1 cellular context compared by ENCODE assay signal in the genomic region with DNA sequence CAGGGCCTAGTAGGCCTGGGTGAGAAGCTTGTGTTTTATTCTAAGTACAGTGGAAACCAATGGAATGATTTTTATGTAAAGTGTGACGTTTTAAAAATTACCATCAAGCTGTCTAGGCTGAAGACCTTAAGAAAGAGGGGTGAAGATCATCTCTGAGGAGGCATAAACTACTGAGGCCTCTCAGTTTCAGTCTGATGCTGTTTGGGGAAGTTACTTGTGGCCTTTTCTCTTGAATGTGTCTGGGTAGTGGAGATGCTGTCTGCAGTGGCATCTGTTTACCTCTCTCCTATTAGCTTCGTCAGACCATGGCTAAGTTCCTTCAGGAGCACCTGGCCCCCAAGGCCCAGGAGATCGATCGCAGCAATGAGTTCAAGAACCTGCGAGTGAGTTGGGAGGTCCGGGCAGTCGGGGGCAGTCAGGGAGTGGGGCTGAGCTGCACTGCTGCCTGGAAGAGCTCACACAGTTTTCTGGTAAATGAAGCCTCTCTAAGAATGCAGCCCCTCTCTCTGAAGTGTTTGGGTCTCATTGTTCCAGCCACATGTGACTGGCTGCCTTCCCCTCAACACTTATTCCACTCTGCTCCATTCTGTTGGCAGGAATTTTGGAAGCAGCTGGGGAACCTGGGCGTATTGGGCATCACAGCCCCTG.
TF ChIP-seq lines count a peak whose summit lies in the region.

No MANE protein-coding gene starts in this region.

TF ChIP-seq in GM23338, 12 proteins besides CTCF, POLR2A, EP300 and RAD21 (continued from another document):
- TF ChIP-seq, protein P1, sequence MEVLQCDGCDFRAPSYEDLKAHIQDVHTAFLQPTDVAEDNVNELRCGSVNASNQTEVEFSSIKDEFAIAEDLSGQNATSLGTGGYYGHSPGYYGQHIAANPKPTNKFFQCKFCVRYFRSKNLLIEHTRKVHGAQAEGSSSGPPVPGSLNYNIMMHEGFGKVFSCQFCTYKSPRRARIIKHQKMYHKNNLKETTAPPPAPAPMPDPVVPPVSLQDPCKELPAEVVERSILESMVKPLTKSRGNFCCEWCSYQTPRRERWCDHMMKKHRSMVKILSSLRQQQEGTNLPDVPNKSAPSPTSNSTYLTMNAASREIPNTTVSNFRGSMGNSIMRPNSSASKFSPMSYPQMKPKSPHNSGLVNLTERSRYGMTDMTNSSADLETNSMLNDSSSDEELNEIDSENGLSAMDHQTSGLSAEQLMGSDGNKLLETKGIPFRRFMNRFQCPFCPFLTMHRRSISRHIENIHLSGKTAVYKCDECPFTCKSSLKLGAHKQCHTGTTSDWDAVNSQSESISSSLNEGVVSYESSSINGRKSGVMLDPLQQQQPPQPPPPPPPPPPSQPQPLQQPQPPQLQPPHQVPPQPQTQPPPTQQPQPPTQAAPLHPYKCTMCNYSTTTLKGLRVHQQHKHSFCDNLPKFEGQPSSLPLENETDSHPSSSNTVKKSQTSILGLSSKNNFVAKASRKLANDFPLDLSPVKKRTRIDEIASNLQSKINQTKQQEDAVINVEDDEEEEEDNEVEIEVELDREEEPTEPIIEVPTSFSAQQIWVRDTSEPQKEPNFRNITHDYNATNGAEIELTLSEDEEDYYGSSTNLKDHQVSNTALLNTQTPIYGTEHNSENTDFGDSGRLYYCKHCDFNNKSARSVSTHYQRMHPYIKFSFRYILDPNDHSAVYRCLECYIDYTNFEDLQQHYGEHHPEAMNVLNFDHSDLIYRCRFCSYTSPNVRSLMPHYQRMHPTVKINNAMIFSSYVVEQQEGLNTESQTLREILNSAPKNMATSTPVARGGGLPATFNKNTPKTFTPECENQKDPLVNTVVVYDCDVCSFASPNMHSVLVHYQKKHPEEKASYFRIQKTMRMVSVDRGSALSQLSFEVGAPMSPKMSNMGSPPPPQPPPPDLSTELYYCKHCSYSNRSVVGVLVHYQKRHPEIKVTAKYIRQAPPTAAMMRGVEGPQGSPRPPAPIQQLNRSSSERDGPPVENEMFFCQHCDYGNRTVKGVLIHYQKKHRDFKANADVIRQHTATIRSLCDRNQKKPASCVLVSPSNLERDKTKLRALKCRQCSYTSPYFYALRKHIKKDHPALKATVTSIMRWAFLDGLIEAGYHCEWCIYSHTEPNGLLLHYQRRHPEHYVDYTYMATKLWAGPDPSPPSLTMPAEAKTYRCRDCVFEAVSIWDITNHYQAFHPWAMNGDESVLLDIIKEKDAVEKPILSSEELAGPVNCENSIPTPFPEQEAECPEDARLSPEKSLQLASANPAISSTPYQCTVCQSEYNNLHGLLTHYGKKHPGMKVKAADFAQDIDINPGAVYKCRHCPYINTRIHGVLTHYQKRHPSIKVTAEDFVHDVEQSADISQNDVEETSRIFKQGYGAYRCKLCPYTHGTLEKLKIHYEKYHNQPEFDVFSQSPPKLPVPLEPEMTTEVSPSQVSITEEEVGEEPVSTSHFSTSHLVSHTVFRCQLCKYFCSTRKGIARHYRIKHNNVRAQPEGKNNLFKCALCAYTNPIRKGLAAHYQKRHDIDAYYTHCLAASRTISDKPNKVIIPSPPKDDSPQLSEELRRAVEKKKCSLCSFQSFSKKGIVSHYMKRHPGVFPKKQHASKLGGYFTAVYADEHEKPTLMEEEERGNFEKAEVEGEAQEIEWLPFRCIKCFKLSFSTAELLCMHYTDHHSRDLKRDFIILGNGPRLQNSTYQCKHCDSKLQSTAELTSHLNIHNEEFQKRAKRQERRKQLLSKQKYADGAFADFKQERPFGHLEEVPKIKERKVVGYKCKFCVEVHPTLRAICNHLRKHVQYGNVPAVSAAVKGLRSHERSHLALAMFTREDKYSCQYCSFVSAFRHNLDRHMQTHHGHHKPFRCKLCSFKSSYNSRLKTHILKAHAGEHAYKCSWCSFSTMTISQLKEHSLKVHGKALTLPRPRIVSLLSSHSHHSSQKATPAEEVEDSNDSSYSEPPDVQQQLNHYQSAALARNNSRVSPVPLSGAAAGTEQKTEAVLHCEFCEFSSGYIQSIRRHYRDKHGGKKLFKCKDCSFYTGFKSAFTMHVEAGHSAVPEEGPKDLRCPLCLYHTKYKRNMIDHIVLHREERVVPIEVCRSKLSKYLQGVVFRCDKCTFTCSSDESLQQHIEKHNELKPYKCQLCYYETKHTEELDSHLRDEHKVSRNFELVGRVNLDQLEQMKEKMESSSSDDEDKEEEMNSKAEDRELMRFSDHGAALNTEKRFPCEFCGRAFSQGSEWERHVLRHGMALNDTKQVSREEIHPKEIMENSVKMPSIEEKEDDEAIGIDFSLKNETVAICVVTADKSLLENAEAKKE (CRISPR knock-in tag; IDR thresholded peaks at IDR 0.05): no peak
- TF ChIP-seq JUNB (IDR thresholded peaks at IDR 0.05; ENCODE audit: unreplicated experiment) (no peak), ZNF114 (CRISPR knock-in tag; IDR thresholded peaks at IDR 0.05) (no peak)
